Comparison of ENCODE assay signal across 23 cellular contexts in the genomic region with DNA sequence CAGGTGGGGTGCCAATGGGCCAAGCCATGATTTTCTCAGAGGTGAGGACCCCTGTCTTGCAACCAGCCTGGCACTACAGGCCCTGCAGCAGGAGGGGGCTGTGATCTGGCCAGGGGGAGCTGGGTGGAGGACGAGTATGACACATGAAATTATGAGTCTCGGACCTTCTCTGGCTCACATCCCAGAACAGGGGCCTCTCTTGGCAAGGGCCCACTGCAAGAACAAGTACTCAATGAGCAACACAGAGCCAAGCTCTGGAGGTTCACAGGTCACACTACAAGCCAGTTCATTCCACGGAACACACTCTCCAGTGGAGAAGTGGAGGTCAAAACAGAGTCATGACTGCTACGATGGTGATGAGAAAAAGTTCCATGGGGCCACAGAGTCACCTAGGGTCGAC. TPM values are rescaled to one million over a fixed set of nuclear protein-coding genes. Genes with fewer than 3 reads are reported as not detected.
A peak's percentile ranks its signal among the peaks of the same experiment; 100 is the strongest.
DNase-seq lines count a peak whose midpoint lies in the region; ATAC-seq, FAIRE-seq and TF ChIP-seq lines count a peak whose summit lies in the region.
"Had no signal": no experiment of that assay in that cellular context is flagged by ENCODE, and none has a peak within 500 bp of the region (broad histone marks: within the 10 kb centered on the region; RNA-seq: fewer than 3 reads in every experiment).

No MANE protein-coding gene starts in this region.

- no peak overlapping the region for H3K27ac ChIP-seq in RWPE2 (ENCODE audit: poor library complexity, severe bottlenecking)
- H3K27ac ChIP-seq: SJSA1, stomach had no signal

- DNase-seq in HFFc6, result peak; percentile 5
- no peak for DNase-seq in RWPE2 (ENCODE audit: low spot score)
- DNase-seq in endothelial cell (ENCODE audit: low spot score), result no peak
- no peak for DNase-seq in mesothelial cell of epicardium (ENCODE audit: low spot score in 2 of 2, unreplicated experiment in 2 of 2)
- no peak for DNase-seq in D721Med (ENCODE audit: insufficient read length, low spot score)
- DNase-seq in activated T-helper 1 cell treated with anti-CD3 and anti-CD28 coated beads, Interleukin-12 subunit alpha, Interleukin-12 subunit beta, Interleukin-2, Interleukin-4 antibody, amounts not matched to agents 30 ng/mL and 10 ng/mL and 1 ng/mL, durations not matched to agents 14 hours and 24 hours and 36 hours (ENCODE audit: low spot score), result no peak
- no peak for DNase-seq in foreskin melanocyte
- DNase-seq: activated naive CD8-positive, alpha-beta T cell treated with anti-CD3 and anti-CD28 coated beads for 36 hours; central memory CD4-positive, alpha-beta T cell; heart right ventricle; immature natural killer cell; naive thymus-derived CD8-positive, alpha-beta T cell; NCI-H1092; NCI-H2081 treated with DMSO at 0.1 percent for 48 hours; NCI-H774; stimulated activated CD4-positive, alpha-beta T cell treated with anti-CD3 and anti-CD28 coated beads, Interleukin-4, amount 100 ng/mL, for 24 hours; stomach had no signal

- H3K4me1 ChIP-seq in RWPE2 (ENCODE audit: insufficient read depth, poor library complexity, severe bottlenecking), result no peaks in the 10 kb centered on the region
- H3K4me1 ChIP-seq: SJSA1, stomach had no signal

- TF ChIP-seq CTCF in HFFc6 (IDR thresholded peaks at IDR 0.05) (no peak), RWPE2 (IDR thresholded peaks at IDR 0.05; ENCODE audit: poor library complexity, severe bottlenecking) (no peak), endothelial cell (IDR thresholded peaks at IDR 0.05; ENCODE audit: unreplicated experiment) (no peak), mesothelial cell of epicardium (IDR thresholded peaks at IDR 0.05; ENCODE audit: unreplicated experiment) (no peak), D721Med (IDR thresholded peaks at IDR 0.05; ENCODE audit: insufficient read depth, missing control alignments) (no peak)

- H3K4me3 ChIP-seq in RWPE2 (ENCODE audit: severe bottlenecking), result no peak overlapping the region
- H3K4me3 ChIP-seq: heart right ventricle, SJSA1, smooth muscle cell, stomach had no signal

- H3K27me3 Mint-ChIP-seq in HFFc6 (ENCODE audit: insufficient read depth) (peaks cover 2% of the 10 kb centered on the region; the same call in 1 of the 2 replicates), endothelial cell (ENCODE audit: unreplicated experiment) (peaks cover 7% of the 10 kb centered on the region), mesothelial cell of epicardium (ENCODE audit: low read depth) (no peaks in the 10 kb centered on the region)
- no peaks in the 10 kb centered on the region for H3K27me3 Mint-ChIP-seq in activated T-helper 1 cell treated with anti-CD3 and anti-CD28 coated beads, Interleukin-12 subunit alpha, Interleukin-12 subunit beta, Interleukin-2, Interleukin-4 antibody, amounts not matched to agents 30 ng/mL and 10 ng/mL and 1 ng/mL, durations not matched to agents 14 hours and 24 hours and 36 hours (ENCODE audit: insufficient read depth)
- H3K27me3 Mint-ChIP-seq: activated naive CD8-positive, alpha-beta T cell treated with anti-CD3 and anti-CD28 coated beads for 36 hours; naive thymus-derived CD8-positive, alpha-beta T cell; type B pancreatic cell had no signal

- H3K9me3 Mint-ChIP-seq in HFFc6 (no peaks in the 10 kb centered on the region), endothelial cell (ENCODE audit: unreplicated experiment) (no peaks in the 10 kb centered on the region), mesothelial cell of epicardium (no peaks in the 10 kb centered on the region)
- H3K9me3 Mint-ChIP-seq in activated T-helper 1 cell treated with anti-CD3 and anti-CD28 coated beads, Interleukin-12 subunit alpha, Interleukin-12 subunit beta, Interleukin-2, Interleukin-4 antibody, amounts not matched to agents 30 ng/mL and 10 ng/mL and 1 ng/mL, durations not matched to agents 14 hours and 24 hours and 36 hours, result no peaks in the 10 kb centered on the region
- H3K9me3 Mint-ChIP-seq: activated naive CD8-positive, alpha-beta T cell treated with anti-CD3 and anti-CD28 coated beads for 36 hours; immature natural killer cell; naive thymus-derived CD8-positive, alpha-beta T cell; type B pancreatic cell had no signal

- H3K9me3 ChIP-seq in RWPE2 (ENCODE audit: severe bottlenecking), result no peaks in the 10 kb centered on the region
- H3K9me3 ChIP-seq: heart right ventricle, SJSA1, stomach had no signal

- H3K27ac Mint-ChIP-seq in HFFc6 (no peak overlapping the region), endothelial cell (ENCODE audit: unreplicated experiment) (peak overlapping the region; percentile 13), mesothelial cell of epicardium (peak overlapping the region; percentile 40)
- no peak overlapping the region for H3K27ac Mint-ChIP-seq in activated T-helper 1 cell treated with anti-CD3 and anti-CD28 coated beads, Interleukin-12 subunit alpha, Interleukin-12 subunit beta, Interleukin-2, Interleukin-4 antibody, amounts not matched to agents 30 ng/mL and 10 ng/mL and 1 ng/mL, durations not matched to agents 14 hours and 24 hours and 36 hours
- H3K27ac Mint-ChIP-seq: activated naive CD8-positive, alpha-beta T cell treated with anti-CD3 and anti-CD28 coated beads for 36 hours; type B pancreatic cell had no signal

- intact Hi-C loops in activated T-helper 1 cell treated with anti-CD3 and anti-CD28 coated beads, Interleukin-12 subunit alpha, Interleukin-12 subunit beta, Interleukin-2, Interleukin-4 antibody, amounts not matched to agents 30 ng/mL and 10 ng/mL and 1 ng/mL, durations not matched to agents 14 hours and 24 hours and 36 hours (cut with micrococcal nuclease), result no loop called here

- no peak for FAIRE-seq in D721Med (lab: Jason Lieb, UNC)
- FAIRE-seq: GM18507, H1 had no signal

- ATAC-seq in RWPE2 (ENCODE audit: low read depth), result 0 out of 3 replicates have a peak, but pooled peaks have one; percentile 13
- ATAC-seq: esophagus mucosa; naive thymus-derived CD8-positive, alpha-beta T cell had no signal

- H3K36me3 Mint-ChIP-seq in HFFc6 (ENCODE audit: low read depth) (peaks cover 6% of the 10 kb centered on the region; the same call in 1 of the 2 replicates), endothelial cell (ENCODE audit: low read depth, unreplicated experiment) (peaks cover 14% of the 10 kb centered on the region), mesothelial cell of epicardium (no peaks in the 10 kb centered on the region)
- peaks cover 4% of the 10 kb centered on the region for H3K36me3 Mint-ChIP-seq in activated T-helper 1 cell treated with anti-CD3 and anti-CD28 coated beads, Interleukin-12 subunit alpha, Interleukin-12 subunit beta, Interleukin-2, Interleukin-4 antibody, amounts not matched to agents 30 ng/mL and 10 ng/mL and 1 ng/mL, durations not matched to agents 14 hours and 24 hours and 36 hours (ENCODE audit: low read depth)
- H3K36me3 Mint-ChIP-seq: activated naive CD8-positive, alpha-beta T cell treated with anti-CD3 and anti-CD28 coated beads for 36 hours; type B pancreatic cell had no signal

- no peaks in the 10 kb centered on the region for H3K36me3 ChIP-seq in RWPE2 (ENCODE audit: low read depth)
- H3K36me3 ChIP-seq: SJSA1 had no signal

- H3K4me1 Mint-ChIP-seq in HFFc6 (ENCODE audit: low read depth) (peaks cover 7% of the 10 kb centered on the region), endothelial cell (ENCODE audit: unreplicated experiment) (no peaks in the 10 kb centered on the region), mesothelial cell of epicardium (peaks cover 20% of the 10 kb centered on the region)
- no peaks in the 10 kb centered on the region for H3K4me1 Mint-ChIP-seq in activated T-helper 1 cell treated with anti-CD3 and anti-CD28 coated beads, Interleukin-12 subunit alpha, Interleukin-12 subunit beta, Interleukin-2, Interleukin-4 antibody, amounts not matched to agents 30 ng/mL and 10 ng/mL and 1 ng/mL, durations not matched to agents 14 hours and 24 hours and 36 hours (ENCODE audit: low read depth)
- H3K4me1 Mint-ChIP-seq: activated naive CD8-positive, alpha-beta T cell treated with anti-CD3 and anti-CD28 coated beads for 36 hours; immature natural killer cell had no signal

- no peaks in the 10 kb centered on the region for H3K27me3 ChIP-seq in RWPE2 (ENCODE audit: insufficient read depth, poor library complexity, severe bottlenecking)
- H3K27me3 ChIP-seq: heart right ventricle, SJSA1, stomach had no signal

- H3K4me3 Mint-ChIP-seq in HFFc6 (no peak overlapping the region), endothelial cell (ENCODE audit: unreplicated experiment) (peak overlapping the region; percentile 38), mesothelial cell of epicardium (no peak overlapping the region)
- no peak overlapping the region for H3K4me3 Mint-ChIP-seq in activated T-helper 1 cell treated with anti-CD3 and anti-CD28 coated beads, Interleukin-12 subunit alpha, Interleukin-12 subunit beta, Interleukin-2, Interleukin-4 antibody, amounts not matched to agents 30 ng/mL and 10 ng/mL and 1 ng/mL, durations not matched to agents 14 hours and 24 hours and 36 hours
- H3K4me3 Mint-ChIP-seq: activated naive CD8-positive, alpha-beta T cell treated with anti-CD3 and anti-CD28 coated beads for 36 hours; immature natural killer cell; naive thymus-derived CD8-positive, alpha-beta T cell; type B pancreatic cell had no signal

RNA-seq across cellular contexts. Expression of a gene that starts 28.3 kb away (rescaled TPM):
- total RNA-seq in HFFc6 (2021; fragmentation: NEBNext Ultra II Directional; extraction: Animal tissue kit (Norgen Biotek cat#: 25700)), result 10 to 100 TPM; 17.6 to 21.4 (median 20.5) TPM
- total RNA-seq in endothelial cell (ENCODE audit: unreplicated experiment) (40.4 TPM), mesothelial cell of epicardium (27.2 to 30.1 TPM (median 28.8 TPM) in 3 replicates)
- total RNA-seq in activated T-helper 1 cell treated with anti-CD3 and anti-CD28 coated beads, Interleukin-12 subunit alpha, Interleukin-12 subunit beta, Interleukin-2, Interleukin-4 antibody, amounts not matched to agents 30 ng/mL and 10 ng/mL and 1 ng/mL, durations not matched to agents 14 hours and 24 hours and 36 hours, result 28.4 and 36.9 TPM in 2 replicates

RNA-seq across cellular contexts. Expression of a gene that starts 32.6 kb away (rescaled TPM):
- total RNA-seq in HFFc6 (2021; fragmentation: NEBNext Ultra II Directional; extraction: Animal tissue kit (Norgen Biotek cat#: 25700)), result 10 to 100 TPM; 10.3 to 13.7 (median 11.9) TPM
- total RNA-seq in endothelial cell (ENCODE audit: unreplicated experiment), result 11.5 TPM
- total RNA-seq in mesothelial cell of epicardium, result 11.9 to 14.5 TPM (median 13.0 TPM) in 3 replicates
- total RNA-seq in activated T-helper 1 cell treated with anti-CD3 and anti-CD28 coated beads, Interleukin-12 subunit alpha, Interleukin-12 subunit beta, Interleukin-2, Interleukin-4 antibody, amounts not matched to agents 30 ng/mL and 10 ng/mL and 1 ng/mL, durations not matched to agents 14 hours and 24 hours and 36 hours, result 19.5 and 22.6 TPM in 2 replicates

RNA-seq across cellular contexts. Expression of a gene that starts 57.5 kb away (rescaled TPM):
- total RNA-seq in HFFc6 (2021; fragmentation: NEBNext Ultra II Directional; extraction: Animal tissue kit (Norgen Biotek cat#: 25700)), result 10 to 100 TPM in 5 of 6 experiments, 1 to 10 TPM in 1; 8.9 to 26.8 (median 20.0) TPM
- total RNA-seq in endothelial cell (ENCODE audit: unreplicated experiment) (9.5 TPM), mesothelial cell of epicardium (7.4 to 9.3 TPM (median 8.8 TPM) in 3 replicates)
- 21.6 and 22.4 TPM in 2 replicates for total RNA-seq in activated T-helper 1 cell treated with anti-CD3 and anti-CD28 coated beads, Interleukin-12 subunit alpha, Interleukin-12 subunit beta, Interleukin-2, Interleukin-4 antibody, amounts not matched to agents 30 ng/mL and 10 ng/mL and 1 ng/mL, durations not matched to agents 14 hours and 24 hours and 36 hours

Comparison
In these comparisons a context has a peak if more than half of its experiments do, and no peak if none do; other contexts are left out.
1. H3K27ac Mint-ChIP-seq: peak in endothelial cell (single experiment) and mesothelial cell of epicardium (single experiment); none in HFFc6 (single experiment) and activated T-helper 1 cell treated with anti-CD3 and anti-CD28 coated beads, Interleukin-12 subunit alpha, Interleukin-12 subunit beta, Interleukin-2, Interleukin-4 antibody, amounts not matched to agents 30 ng/mL and 10 ng/mL and 1 ng/mL, durations not matched to agents 14 hours and 24 hours and 36 hours (single experiment).